ENCODE assay signal across 20 cellular contexts in genomic region chr2:221478106-221478863, GRCh38.
A peak's percentile ranks its signal among the peaks of the same experiment; 100 is the strongest.
DNase-seq lines count a peak whose midpoint lies in the region; ATAC-seq and TF ChIP-seq lines count a peak whose summit lies in the region.
"Had no signal": no experiment of that assay in that cellular context is flagged by ENCODE, and none has a peak within 500 bp of the region (broad histone marks: within the 10 kb centered on the region; RNA-seq: fewer than 3 reads in every experiment).

No MANE protein-coding gene starts in this region.

- H3K36me3 ChIP-seq in heart right ventricle (peaks cover 0 to 23% (median 0%) of the 10 kb centered on the region in 9 donors), aorta (ENCODE audit: control insufficient read depth in 1 of 2, insufficient read depth in 2 of 2, low read length in 1 of 2) (peaks cover 0 to 4% of the 10 kb centered on the region in 2 donors)
- H3K36me3 ChIP-seq: SJSA1 had no signal

- intact Hi-C loops in heart right ventricle (cut with DNase I) = loop anchor here in 1 of 10 donors (10.0 kb wide), 1 partner anchor 87 kb away; no protein-coding TSS in a partner anchor
- intact Hi-C loops in cardiac septum (cut with DNase I) = no loop called here
- intact Hi-C loops in aorta (cut with DNase I) = no loop called here

- H3K4me3 ChIP-seq in heart right ventricle = no peak overlapping the region
- H3K4me3 ChIP-seq in aorta (ENCODE audit: low read length in 2 of 2) = no peak overlapping the region
- H3K4me3 ChIP-seq: coronary artery, sigmoid colon, SJSA1 had no signal

- peaks cover 17% of the 10 kb centered on the region for H3K36me3 Mint-ChIP-seq in activated T-helper 17 cell treated with anti-CD3 and anti-CD28 coated beads, Interleukin-2, amount 50 U/mL, for 72 hours (ENCODE audit: low read depth)

- DNase-seq in heart right ventricle (no peak), cardiac septum (ENCODE audit: low spot score) (no peak), iPS DF 19.7 (ENCODE audit: low read depth, low spot score) (peak; percentile 28), aorta (no peak), NK-92 (lab: John Stamatoyannopoulos, UW; ENCODE audit: unreplicated experiment) (no peak)
- DNase-seq: activated CD4-positive, alpha-beta T cell treated with anti-CD3 and anti-CD28 coated beads for 4 hours; activated naive CD4-positive, alpha-beta T cell treated with anti-CD3 and anti-CD28 coated beads for 36 hours; CD4-positive, alpha-beta memory T cell; DMS79 treated with DMSO at 0.1 percent for 48 hours; erythroblast; glutamatergic neuron; left cardiac atrium; NCI-H1694; occipital lobe; sigmoid colon had no signal

- H3K4me1 ChIP-seq in heart right ventricle (peaks cover 0 to 20% (median 13%) of the 10 kb centered on the region in 9 donors), aorta (ENCODE audit: control insufficient read depth in 1 of 2, insufficient read depth in 2 of 2, low read length in 2 of 2) (peaks cover 5 to 18% of the 10 kb centered on the region in 2 donors)
- H3K4me1 ChIP-seq: SJSA1 had no signal

- no peak overlapping the region for H3K4me3 Mint-ChIP-seq in activated T-helper 17 cell treated with anti-CD3 and anti-CD28 coated beads, Interleukin-2, amount 50 U/mL, for 72 hours
- H3K4me3 Mint-ChIP-seq: activated naive CD4-positive, alpha-beta T cell treated with anti-CD3 and anti-CD28 coated beads for 36 hours; CD4-positive, alpha-beta memory T cell had no signal

- H3K9me3 ChIP-seq in heart right ventricle = no peaks in the 10 kb centered on the region
- no peaks in the 10 kb centered on the region for H3K9me3 ChIP-seq in aorta (ENCODE audit: control insufficient read depth, low read length)
- H3K9me3 ChIP-seq: sigmoid colon, SJSA1 had no signal

- H3K4me1 Mint-ChIP-seq in activated T-helper 17 cell treated with anti-CD3 and anti-CD28 coated beads, Interleukin-2, amount 50 U/mL, for 72 hours = no peaks in the 10 kb centered on the region

- H3K27me3 Mint-ChIP-seq in activated T-helper 17 cell treated with anti-CD3 and anti-CD28 coated beads, Interleukin-2, amount 50 U/mL, for 72 hours = no peaks in the 10 kb centered on the region
- H3K27me3 Mint-ChIP-seq: CD4-positive, alpha-beta memory T cell had no signal

- peak overlapping the region; percentile 70 for H3K27ac Mint-ChIP-seq in activated T-helper 17 cell treated with anti-CD3 and anti-CD28 coated beads, Interleukin-2, amount 50 U/mL, for 72 hours
- H3K27ac Mint-ChIP-seq: activated naive CD4-positive, alpha-beta T cell treated with anti-CD3 and anti-CD28 coated beads for 36 hours had no signal

- WGBS in heart right ventricle, 2 donors = 70 to 72% methylated on average over 6 of the region's 6 CpGs
- WGBS in aorta, 2 donors = 65% methylated on average over 6 of the region's 6 CpGs

- H3K27me3 ChIP-seq in heart right ventricle (no peaks in the 10 kb centered on the region), aorta (ENCODE audit: control insufficient read depth in 1 of 2, insufficient read depth in 2 of 2, low read length in 1 of 2) (no peaks in the 10 kb centered on the region)
- H3K27me3 ChIP-seq: sigmoid colon, SJSA1 had no signal

- H3K9me3 Mint-ChIP-seq in activated T-helper 17 cell treated with anti-CD3 and anti-CD28 coated beads, Interleukin-2, amount 50 U/mL, for 72 hours = no peaks in the 10 kb centered on the region
- H3K9me3 Mint-ChIP-seq: activated naive CD4-positive, alpha-beta T cell treated with anti-CD3 and anti-CD28 coated beads for 36 hours; CD4-positive, alpha-beta memory T cell had no signal

- peak in 6 of 8 donors; percentile 29 to 79 (median 56) for ATAC-seq in heart right ventricle
- ATAC-seq in activated T-helper 17 cell treated with anti-CD3 and anti-CD28 coated beads, Interleukin-2, amount 50 U/mL, for 72 hours (replicated peaks) = no peak
- ATAC-seq in aorta (ENCODE audit: low FRiP score) = peak; percentile 36
- ATAC-seq in esophagus mucosa = no peak
- no peak for ATAC-seq in HG03139 (IDR thresholded peaks at IDR 0.05; ENCODE audit: unreplicated experiment)

- TF ChIP-seq CTCF in heart right ventricle (IDR thresholded peaks at IDR 0.05) = peak in 2 of 9 donors; percentile 18 to 38

- H3K27ac ChIP-seq in heart right ventricle (peak overlapping the region in 4 of 10 donors; percentile 8 to 33 (median 27)), aorta (ENCODE audit: low read depth in 1 of 2, low read length in 2 of 2) (peak overlapping the region in 1 of 2 donors; percentile 27)
- H3K27ac ChIP-seq: coronary artery, sigmoid colon, SJSA1 had no signal

Comparison
In these comparisons a context has a peak if more than half of its experiments do, and no peak if none do; other contexts are left out.
1. ATAC-seq: peak in heart right ventricle (6 of 8) and aorta (single experiment); none in activated T-helper 17 cell treated with anti-CD3 and anti-CD28 coated beads, Interleukin-2, amount 50 U/mL, for 72 hours (single experiment), esophagus mucosa (single experiment) and HG03139 (single experiment).